13 cellular contexts compared by ENCODE assay signal in the genomic region with DNA sequence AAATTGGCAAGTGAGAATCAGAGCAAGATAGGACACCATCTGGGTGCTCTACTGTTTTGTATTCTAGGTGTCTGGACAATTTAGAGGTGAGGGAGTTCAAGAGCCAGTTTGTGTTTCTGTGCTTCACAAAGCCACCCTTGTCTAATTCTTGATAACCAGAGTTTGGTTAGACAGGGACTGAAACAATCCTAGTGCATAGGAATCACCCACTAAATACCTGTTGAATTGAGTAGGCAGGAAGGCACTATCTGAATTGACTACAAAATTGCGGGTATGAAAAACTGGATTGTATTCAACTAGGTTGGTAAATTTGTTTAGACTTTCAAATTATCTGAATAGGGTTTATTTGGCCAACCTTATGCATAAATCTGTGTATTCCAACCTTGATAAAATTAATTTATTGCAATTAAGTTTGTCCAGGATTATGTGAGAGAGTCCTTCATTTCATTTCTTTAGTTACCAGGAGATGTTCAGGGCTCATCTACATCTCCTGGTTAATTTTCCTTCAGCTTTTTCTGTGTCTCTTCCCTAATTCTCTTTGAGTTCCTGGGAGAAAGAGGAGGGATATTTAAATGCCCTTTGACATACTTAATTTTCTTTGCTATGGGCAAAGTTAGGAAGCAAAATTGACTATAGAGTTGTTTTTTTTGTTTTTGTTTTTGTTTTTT. TPM values are rescaled to one million over a fixed set of nuclear protein-coding genes. Genes with fewer than 3 reads are reported as not detected.
DNase-seq lines count a peak whose midpoint lies in the region; ATAC-seq and TF ChIP-seq lines count a peak whose summit lies in the region.
"Had no signal": no experiment of that assay in that cellular context is flagged by ENCODE, and none has a peak within 500 bp of the region (broad histone marks: within the 10 kb centered on the region; RNA-seq: fewer than 3 reads in every experiment).

No MANE protein-coding gene starts in this region.

- no peaks in the 10 kb centered on the region for H3K36me3 Mint-ChIP-seq in osteocyte (ENCODE audit: unreplicated experiment)
- H3K36me3 Mint-ChIP-seq: activated naive CD4-positive, alpha-beta T cell treated with anti-CD3 and anti-CD28 coated beads, Interleukin-2, amount 50 U/mL, for 24 hours had no signal

- H3K4me1 Mint-ChIP-seq in osteocyte (ENCODE audit: unreplicated experiment) = peaks cover 7% of the 10 kb centered on the region
- H3K4me1 Mint-ChIP-seq: activated naive CD4-positive, alpha-beta T cell treated with anti-CD3 and anti-CD28 coated beads, Interleukin-2, amount 50 U/mL, for 24 hours had no signal

- no peak overlapping the region for H3K27ac Mint-ChIP-seq in osteocyte (ENCODE audit: unreplicated experiment)
- H3K27ac Mint-ChIP-seq: activated CD4-positive, alpha-beta memory T cell treated with anti-CD3 and anti-CD28 coated beads for 36 hours; activated naive CD4-positive, alpha-beta T cell treated with anti-CD3 and anti-CD28 coated beads, Interleukin-2, amount 50 U/mL, for 24 hours had no signal

- ATAC-seq in HG03139 (IDR thresholded peaks at IDR 0.05; ENCODE audit: unreplicated experiment) = no peak
- no peak for ATAC-seq in HG03460 (IDR thresholded peaks at IDR 0.05; ENCODE audit: unreplicated experiment)

- H3K27me3 Mint-ChIP-seq in osteocyte (ENCODE audit: unreplicated experiment) = no peaks in the 10 kb centered on the region
- H3K27me3 Mint-ChIP-seq: activated CD4-positive, alpha-beta memory T cell treated with anti-CD3 and anti-CD28 coated beads for 36 hours; activated naive CD4-positive, alpha-beta T cell treated with anti-CD3 and anti-CD28 coated beads, Interleukin-2, amount 50 U/mL, for 24 hours had no signal

- H3K9me3 Mint-ChIP-seq in osteocyte (ENCODE audit: unreplicated experiment) = no peaks in the 10 kb centered on the region
- H3K9me3 Mint-ChIP-seq: activated CD4-positive, alpha-beta memory T cell treated with anti-CD3 and anti-CD28 coated beads for 36 hours; activated naive CD4-positive, alpha-beta T cell treated with anti-CD3 and anti-CD28 coated beads, Interleukin-2, amount 50 U/mL, for 24 hours had no signal

- no peak for TF ChIP-seq POLR2A in NB4 (IDR thresholded peaks at IDR 0.05; ENCODE audit: extremely low read depth, insufficient read length)

- peak overlapping the region; percentile 78 for H3K4me3 ChIP-seq in GM12865 (ENCODE audit: low read depth, low read length)
- H3K4me3 ChIP-seq in NB4 (ENCODE audit: low read depth, low read length) = peak overlapping the region; percentile 98

- TF ChIP-seq CTCF in GM12865 (IDR thresholded peaks at IDR 0.05; ENCODE audit: insufficient read depth, low read depth, low read length, missing control alignments) (no peak), NB4 (IDR thresholded peaks at IDR 0.05; ENCODE audit: low read depth, low read length) (no peak), osteocyte (IDR thresholded peaks at IDR 0.05) (no peak)

- H3K27ac ChIP-seq in epithelial cell of prostate = peak overlapping the region; percentile 56

- no peak for DNase-seq in GM12865 (ENCODE audit: low read depth)
- DNase-seq in NB4 (ENCODE audit: low read depth) = no peak
- no peak for DNase-seq in epithelial cell of prostate (ENCODE audit: low read depth, low spot score)
- DNase-seq in osteocyte (ENCODE audit: extremely low spot score, unreplicated experiment) = no peak
- DNase-seq in iPS-NIHi7 (ENCODE audit: extremely low spot score) = no peak
- DNase-seq: cortex of kidney, hippocampal formation, NCI-H345, SW 1271 had no signal

- peak overlapping the region; percentile 7 for H3K4me3 Mint-ChIP-seq in osteocyte (ENCODE audit: unreplicated experiment)
- H3K4me3 Mint-ChIP-seq: activated naive CD4-positive, alpha-beta T cell treated with anti-CD3 and anti-CD28 coated beads, Interleukin-2, amount 50 U/mL, for 24 hours had no signal

RNA-seq across cellular contexts. Expression of gene TPX2, which starts 1.7 kb away (rescaled TPM):
- 22.6 and 25.5 TPM in 2 replicates for total RNA-seq in osteocyte

RNA-seq across cellular contexts. Expression of gene BCL2L1, which starts 18.1 kb away (rescaled TPM):
- total RNA-seq in osteocyte = 67.0 and 69.4 TPM in 2 replicates
